In the genomic region with DNA sequence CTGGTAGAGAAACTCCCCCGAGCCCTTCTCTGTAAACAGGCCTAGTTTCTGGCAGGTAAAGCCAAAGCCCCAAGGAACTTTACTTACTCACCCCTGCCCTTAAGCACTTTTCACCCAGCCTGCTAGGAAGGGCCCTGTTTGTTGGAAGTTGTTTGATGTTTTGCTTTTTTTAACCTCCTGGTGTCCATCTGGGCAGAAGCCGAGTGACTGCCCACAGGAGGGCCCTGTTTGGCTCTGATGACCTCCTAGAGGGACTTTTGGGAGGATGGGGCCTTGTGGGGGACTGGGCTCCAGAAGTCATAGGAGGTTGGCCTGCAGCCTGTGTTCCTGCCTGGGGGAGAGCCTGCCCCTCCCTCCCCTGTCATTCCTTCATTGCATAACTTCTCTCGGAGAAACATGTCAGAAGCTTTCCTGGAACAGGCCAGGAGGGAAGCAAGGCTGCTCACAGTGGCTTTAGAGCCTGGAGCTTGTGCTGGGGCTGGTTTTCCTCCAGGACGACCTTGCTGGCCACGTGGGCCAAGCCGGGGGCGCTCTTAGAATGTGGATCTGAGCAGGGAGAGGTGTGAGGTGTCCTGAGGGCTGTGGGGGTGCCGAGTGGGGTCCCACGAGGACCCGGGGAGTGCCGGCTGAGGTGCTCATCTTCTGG, we compare ENCODE assay signal across 9 cellular contexts. TPM values are rescaled to one million over a fixed set of nuclear protein-coding genes. Genes with fewer than 3 reads are reported as not detected.
DNase-seq lines count a peak whose midpoint lies in the region; ATAC-seq and TF ChIP-seq lines count a peak whose summit lies in the region.
"Had no signal": no experiment of that assay in that cellular context is flagged by ENCODE, and none has a peak within 500 bp of the region (broad histone marks: within the 10 kb centered on the region; RNA-seq: fewer than 3 reads in every experiment).

No MANE protein-coding gene starts in this region.

- peaks cover 5 to 8% of the 10 kb centered on the region in 2 donors for H3K4me1 Mint-ChIP-seq in natural killer cell

- peak overlapping the region; percentile 33 for H2AK5ac ChIP-seq in mesenchymal stem cell (ENCODE audit: low read length, severe bottlenecking)

- H3K9me3 Mint-ChIP-seq in natural killer cell = peaks cover 0 to 6% of the 10 kb centered on the region in 2 donors

- H2BK12ac ChIP-seq in mesenchymal stem cell (ENCODE audit: low read length in 2 of 2) = peak overlapping the region in 1 of 2 experiments; percentile 25

- peak overlapping the region; percentile 51 for H3K9ac ChIP-seq in NT2/D1 (ENCODE audit: insufficient read length, low read depth)
- H3K9ac ChIP-seq in endocrine pancreas (ENCODE audit: control insufficient read depth, insufficient read depth, low read length) = peak overlapping the region; percentile 4
- H3K9ac ChIP-seq in mesenchymal stem cell (ENCODE audit: low read length) = peak overlapping the region; percentile 59

- no peaks in the 10 kb centered on the region for H3K27me3 Mint-ChIP-seq in natural killer cell (ENCODE audit: low read depth in 2 of 2)

- H3K4me3 ChIP-seq in NT2/D1 (ENCODE audit: insufficient read length, low read depth) (no peak overlapping the region), endocrine pancreas (ENCODE audit: control insufficient read depth, insufficient read depth, low read length) (no peak overlapping the region), mesenchymal stem cell (ENCODE audit: insufficient read depth in 1 of 2, low read depth in 1 of 2, low read length in 2 of 2) (peak overlapping the region in 1 of 2 experiments; percentile 26), thoracic aorta (peak overlapping the region; percentile 22)
- H3K4me3 ChIP-seq: GM12878 had no signal

- H2AFZ ChIP-seq in mesenchymal stem cell (ENCODE audit: low read depth, low read length) = no peak overlapping the region

- WGBS in mesenchymal stem cell = 64% methylated on average over 10 of the region's 11 CpGs

- TF ChIP-seq CTCF in thoracic aorta (IDR thresholded peaks at IDR 0.05) (no peak), GM13977 (IDR thresholded peaks at IDR 0.05; ENCODE audit: extremely low read depth, insufficient read depth, missing control alignments) (no peak), natural killer cell (IDR thresholded peaks at IDR 0.05) (no peak)

- H3K27ac ChIP-seq in mesenchymal stem cell (ENCODE audit: low read length, poor library complexity, severe bottlenecking) (peak overlapping the region; percentile 30), thoracic aorta (peak overlapping the region; percentile 87 to 91)

- H2BK120ac ChIP-seq in mesenchymal stem cell (ENCODE audit: low read depth, low read length) = peak overlapping the region; percentile 4

- peaks cover 10% of the 10 kb centered on the region; the same call in 1 of the 2 replicates for H3K9me3 ChIP-seq in NT2/D1 (ENCODE audit: insufficient read depth, low read length)
- H3K9me3 ChIP-seq in endocrine pancreas (ENCODE audit: control insufficient read depth, low read length) = no peaks in the 10 kb centered on the region
- H3K9me3 ChIP-seq in mesenchymal stem cell (ENCODE audit: control insufficient read depth, low read length) = peaks cover 11% of the 10 kb centered on the region
- no peaks in the 10 kb centered on the region for H3K9me3 ChIP-seq in thoracic aorta

- ATAC-seq in thoracic aorta (ENCODE audit: insufficient number of reproducible peaks, low FRiP score, low read depth) (peak; percentile 86), natural killer cell (no peak)
- ATAC-seq: GM12878 had no signal

- H3K27ac Mint-ChIP-seq in natural killer cell = no peak overlapping the region

- H3K36me3 ChIP-seq in NT2/D1 (ENCODE audit: insufficient read depth, insufficient read length, low read length) = peaks cover 6% of the 10 kb centered on the region
- no peaks in the 10 kb centered on the region for H3K36me3 ChIP-seq in endocrine pancreas (ENCODE audit: control insufficient read depth, insufficient read depth, low read length)
- H3K36me3 ChIP-seq in mesenchymal stem cell (ENCODE audit: control insufficient read depth in 1 of 2, insufficient read depth in 2 of 2, low read depth in 1 of 2, low read length in 2 of 2) = peaks cover 16 to 18% of the 10 kb centered on the region in 2 experiments
- H3K36me3 ChIP-seq in thoracic aorta = no peaks in the 10 kb centered on the region

- H2BK15ac ChIP-seq in mesenchymal stem cell (ENCODE audit: low read depth, poor library complexity, severe bottlenecking) = peak overlapping the region; percentile 44

- peak overlapping the region in 1 of 2 experiments; percentile 46 for H3K4ac ChIP-seq in mesenchymal stem cell (ENCODE audit: low read depth in 1 of 2, low read length in 2 of 2)

- H4K8ac ChIP-seq in mesenchymal stem cell (ENCODE audit: low read length) = peak overlapping the region; percentile 74

- H3K36me3 Mint-ChIP-seq in natural killer cell = peaks cover 10% of the 10 kb centered on the region

- no peak overlapping the region for H3K4me2 ChIP-seq in mesenchymal stem cell (ENCODE audit: low read length, poor library complexity, severe bottlenecking)

- H2BK5ac ChIP-seq in mesenchymal stem cell (ENCODE audit: low read depth, low read length, poor library complexity, severe bottlenecking) = no peak overlapping the region

- H3K79me1 ChIP-seq in mesenchymal stem cell (replicated peaks; ENCODE audit: low read length, poor library complexity, severe bottlenecking) = peaks cover 1% of the 10 kb centered on the region

- H3K4me1 ChIP-seq in NT2/D1 (ENCODE audit: insufficient read depth, insufficient read length) (peaks cover 22% of the 10 kb centered on the region), endocrine pancreas (ENCODE audit: control insufficient read depth, insufficient read depth, low read length) (no peaks in the 10 kb centered on the region), mesenchymal stem cell (ENCODE audit: control insufficient read depth, insufficient read depth, low read depth, low read length) (peaks cover 15% of the 10 kb centered on the region), thoracic aorta (ENCODE audit: control insufficient read depth in 1 of 2, low read depth in 2 of 2) (peaks cover 28 to 35% of the 10 kb centered on the region in 2 donors)

- H4K91ac ChIP-seq in mesenchymal stem cell (ENCODE audit: low read length) = peak overlapping the region; percentile 35

- in situ Hi-C loops in GM13977 (cut with MboI; ENCODE audit: low pct_unique_long_range_greater_than_20kb, low sequenced_read_pairs, unreplicated experiment) = no loop called here

- no peak overlapping the region for H3K23ac ChIP-seq in mesenchymal stem cell (ENCODE audit: low read length in 2 of 2)

- H3K14ac ChIP-seq in mesenchymal stem cell (ENCODE audit: low read length in 2 of 2) = no peak overlapping the region

- intact Hi-C loops in natural killer cell (cut with micrococcal nuclease) = no loop called here

- H3K27me3 ChIP-seq in NT2/D1 (ENCODE audit: insufficient read depth, insufficient read length) (no peaks in the 10 kb centered on the region), endocrine pancreas (ENCODE audit: control insufficient read depth, insufficient read depth, low read length) (no peaks in the 10 kb centered on the region), mesenchymal stem cell (ENCODE audit: control insufficient read depth in 1 of 2, insufficient read depth in 1 of 2, low read length in 2 of 2) (no peaks in the 10 kb centered on the region), thoracic aorta (replicated peaks; ENCODE audit: insufficient read depth) (no peaks in the 10 kb centered on the region)

- DNase-seq in NT2/D1 (ENCODE audit: low read depth, low spot score) (no peak), mesenchymal stem cell (peak; percentile 42), thoracic aorta (ENCODE audit: low spot score) (peak; percentile 40), GM13977 (ENCODE audit: low spot score) (no peak), natural killer cell (no peak), globus pallidus (ENCODE audit: low spot score) (no peak)
- DNase-seq in activated CD4-positive, CD25-positive, alpha-beta regulatory T cell (lab: John Stamatoyannopoulos, UW) = no peak

- H3K18ac ChIP-seq in mesenchymal stem cell (ENCODE audit: low read depth in 1 of 2, low read length in 2 of 2) = peak overlapping the region; percentile 69 to 71

- no peak overlapping the region for H3K4me3 Mint-ChIP-seq in natural killer cell

RNA-seq across cellular contexts. Expression of gene COQ8A, which starts 33.9 kb away (rescaled TPM):
- polyA plus RNA-seq in mesenchymal stem cell (2013, experiment 1 of 2) = 1.9 TPM
- 1.8 TPM for polyA plus RNA-seq in mesenchymal stem cell (2013, experiment 2 of 2)
- total RNA-seq in thoracic aorta (10 to 100 TPM; 15.2 to 25.6 TPM), natural killer cell (10 to 100 TPM; 42.9 to 59.7 (median 56.2) TPM)

Comparison
In these comparisons a context has a peak if more than half of its experiments do, and no peak if none do; other contexts are left out.
1. DNase-seq: peak in mesenchymal stem cell (single experiment) and thoracic aorta (single experiment); none in NT2/D1 (single experiment), GM13977 (single experiment), activated CD4-positive, CD25-positive, alpha-beta regulatory T cell (0 of 4), natural killer cell (single experiment) and globus pallidus (single experiment).
2. H3K9ac ChIP-seq: peak in every context shown above with its lines; median percentile 59 in mesenchymal stem cell; 51 in NT2/D1; 4 in endocrine pancreas.